ENCODE assay signal across 12 cellular contexts in genomic region chr10:71647526-71648354, GRCh38.
DNase-seq lines count a peak whose midpoint lies in the region; ATAC-seq, FAIRE-seq and TF ChIP-seq lines count a peak whose summit lies in the region.
"Had no signal": no experiment of that assay in that cellular context is flagged by ENCODE, and none has a peak within 500 bp of the region (broad histone marks: within the 10 kb centered on the region; RNA-seq: fewer than 3 reads in every experiment).

No MANE protein-coding gene starts in this region.

- no peaks in the 10 kb centered on the region for H3K79me2 ChIP-seq in keratinocyte (ENCODE audit: control insufficient read depth, insufficient read depth, low read length)

- H3K36me3 ChIP-seq in H7 (replicated peaks; ENCODE audit: control insufficient read depth, insufficient read depth, low read length) (no peaks in the 10 kb centered on the region), keratinocyte (ENCODE audit: control insufficient read depth in 2 of 2, extremely low read depth in 1 of 2, insufficient read depth in 2 of 2, low read length in 2 of 2) (no peaks in the 10 kb centered on the region)
- H3K36me3 ChIP-seq: SJSA1 had no signal

- no peak for DNase-seq in AG04450 (ENCODE audit: low read depth, low spot score)
- DNase-seq in H7, result peak; percentile 94
- DNase-seq in keratinocyte (ENCODE audit: low read depth, low spot score), result no peak
- DNase-seq in SW 1271 (lab: John Stamatoyannopoulos, UW), result no peak
- DNase-seq in stimulated activated CD8-positive, alpha-beta memory T cell treated with anti-CD3 and anti-CD28 coated beads, Interleukin-4, amount 100 ng/mL, for 48 hours, result no peak
- DNase-seq: foreskin melanocyte, nucleus accumbens had no signal

- H3K9me3 ChIP-seq in AG04450 (ENCODE audit: control insufficient read depth, insufficient read depth, low read length) (no peaks in the 10 kb centered on the region), keratinocyte (ENCODE audit: control insufficient read depth, low read depth, low read length) (no peaks in the 10 kb centered on the region)
- H3K9me3 ChIP-seq: SJSA1 had no signal

- POLR2A ChIA-PET in AG04450 (lab: Yijun Ruan, JAX), result no interaction called here

- ATAC-seq in GM21367 (IDR thresholded peaks at IDR 0.05; ENCODE audit: unreplicated experiment) (no peak), GM18858 (IDR thresholded peaks at IDR 0.05; ENCODE audit: unreplicated experiment) (no peak)
- ATAC-seq: activated T-helper 17 cell treated with anti-CD3 and anti-CD28 coated beads, Interleukin-2, amount 50 U/mL, for 72 hours had no signal

- H3K9me1 ChIP-seq in keratinocyte (ENCODE audit: control insufficient read depth, extremely low read depth, insufficient read depth, low read length), result no peaks in the 10 kb centered on the region

- no peaks in the 10 kb centered on the region for H3K4me1 ChIP-seq in keratinocyte (ENCODE audit: control insufficient read depth, extremely low read depth, insufficient read depth, low read length)
- H3K4me1 ChIP-seq: SJSA1 had no signal

- TF ChIP-seq CTCF in AG04450 (IDR thresholded peaks at IDR 0.05; ENCODE audit: low read depth, low read length) (peak; percentile 43), VCaP (conservative IDR thresholded peaks at IDR 0.05) (peak; percentile 56), keratinocyte (optimal IDR thresholded peaks at IDR 0.05 in 1 of 3, IDR thresholded peaks at IDR 0.05 in 1 of 3, conservative IDR thresholded peaks at IDR 0.05 in 1 of 3; ENCODE audit: extremely low read depth in 1 of 3, insufficient read depth in 2 of 3, low read length in 3 of 3) (peak; percentile 17 to 27 (median 27))

- H3K9ac ChIP-seq in keratinocyte (ENCODE audit: control insufficient read depth, extremely low read depth, insufficient read depth, low read length), result no peak overlapping the region

- no peaks in the 10 kb centered on the region for H4K20me1 ChIP-seq in keratinocyte (ENCODE audit: control insufficient read depth, extremely low read depth, insufficient read depth, low read length)

- CTCF ChIA-PET in AG04450 (lab: Charles Lee), result interaction anchor here (1.4 kb wide), 1 partner anchor 331 kb away, joined by 4 read pairs; no protein-coding TSS in a partner anchor

- H3K4me3 ChIP-seq in AG04450 (ENCODE audit: low read depth, low read length) (no peak overlapping the region), H7 (ENCODE audit: insufficient read depth, low read depth, low read length) (no peak overlapping the region), keratinocyte (ENCODE audit: control insufficient read depth in 2 of 3, extremely low read depth in 1 of 3, insufficient read depth in 2 of 3, low read depth in 1 of 3, low read length in 3 of 3) (no peak overlapping the region)
- H3K4me3 ChIP-seq: SJSA1 had no signal

- H3K4me2 ChIP-seq in keratinocyte (ENCODE audit: control insufficient read depth, extremely low read depth, insufficient read depth, low read depth, low read length), result no peak overlapping the region

- H2AFZ ChIP-seq in keratinocyte (ENCODE audit: control insufficient read depth, low read length), result no peak overlapping the region

- H3K27me3 ChIP-seq in AG04450 (ENCODE audit: control insufficient read depth, insufficient read depth, low read length) (peaks cover 49% of the 10 kb centered on the region), H7 (ENCODE audit: control insufficient read depth, insufficient read depth, low read length) (no peaks in the 10 kb centered on the region; the same call in 1 of the 2 replicates), keratinocyte (ENCODE audit: control insufficient read depth, extremely low read depth, insufficient read depth, low read length) (no peaks in the 10 kb centered on the region)
- H3K27me3 ChIP-seq: SJSA1 had no signal

- FAIRE-seq in keratinocyte (lab: Jason Lieb, UNC), result no peak

- dilution Hi-C loops in keratinocyte (cut with MboI; ENCODE audit: extremely low pct_ligation_motif_present, low sequenced_read_pairs), result no loop called here

- no peak overlapping the region for H3K27ac ChIP-seq in AG04450 (ENCODE audit: low read depth, low read length)
- no peak overlapping the region for H3K27ac ChIP-seq in VCaP
- no peak overlapping the region for H3K27ac ChIP-seq in keratinocyte (ENCODE audit: control insufficient read depth, insufficient read depth, low read length)
- H3K27ac ChIP-seq: SJSA1 had no signal
